8 cellular contexts compared by ENCODE assay signal in the genomic region with DNA sequence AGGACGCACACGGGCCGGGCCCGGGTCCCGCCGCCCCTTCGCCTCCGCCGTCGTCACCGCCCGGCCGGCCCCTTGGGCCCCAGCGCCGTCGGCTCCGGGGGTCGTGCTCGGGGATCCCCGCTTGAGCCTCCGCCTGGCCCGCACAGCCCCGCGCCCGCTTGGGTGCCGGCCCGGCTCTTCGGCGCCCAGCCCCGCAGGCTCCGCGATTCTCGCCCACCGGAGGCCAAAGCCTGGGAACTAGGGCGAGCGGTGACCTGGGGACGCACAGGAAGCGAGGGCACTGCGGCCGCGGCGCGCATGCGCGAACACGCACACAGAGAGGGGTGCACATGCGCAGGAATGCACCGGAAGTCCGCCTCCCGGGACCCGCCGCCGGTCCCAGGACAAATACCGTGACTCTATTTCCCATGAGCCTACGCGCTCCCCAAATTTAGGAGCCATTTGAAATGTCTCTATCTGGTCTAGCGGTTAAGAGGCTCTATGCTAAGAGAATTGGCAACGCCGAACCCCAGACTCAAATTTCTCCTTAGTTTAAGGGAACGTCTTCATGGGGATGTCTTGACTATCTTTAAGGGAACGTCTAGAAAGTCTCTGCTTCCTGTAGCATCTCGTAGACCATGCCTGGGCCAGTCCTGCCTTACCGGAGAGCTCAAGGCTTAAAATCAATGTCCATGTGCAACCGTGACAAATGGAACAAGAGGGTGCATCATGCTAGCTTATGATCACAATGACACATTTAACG. TPM values are rescaled to one million over a fixed set of nuclear protein-coding genes. Genes with fewer than 3 reads are reported as not detected.
DNase-seq lines count a peak whose midpoint lies in the region; ATAC-seq and TF ChIP-seq lines count a peak whose summit lies in the region.

Gene ZNF12, minus strand, starts transcription at position 282 of the 742 bp plus-strand sequence. CDS start 1,774 bp downstream, outside the sequence.

- H3K4me1 Mint-ChIP-seq in activated naive CD8-positive, alpha-beta T cell (ENCODE audit: low read depth), result peaks cover 34% of the 10 kb centered on the region
- peaks cover 14% of the 10 kb centered on the region for H3K4me1 Mint-ChIP-seq in glutamatergic neuron (ENCODE audit: low read depth, unreplicated experiment)

- TF ChIP-seq POLR2A in testis (IDR thresholded peaks at IDR 0.05), result no peak

- intact Hi-C loops in testis (cut with DNase I; ENCODE audit: low total_unique reads), result no loop called here

- H2AFZ ChIP-seq in osteoblast (ENCODE audit: low read length), result peak within 1 kb of the TSS; percentile 98

- peak; percentile 88 for ATAC-seq in HG02678 (IDR thresholded peaks at IDR 0.05; ENCODE audit: unreplicated experiment)

- 1 to 4% methylated on average over 19 to 55 of the region's 65 CpGs for WGBS in testis, 2 donors

- peak; percentile 86 for DNase-seq in GM12864 (ENCODE audit: low read depth)
- DNase-seq in NCI-H1105 treated with DMSO at 0.1 percent for 48 hours (lab: John Stamatoyannopoulos, UW), result peak; percentile 92
- peak; percentile 92 for DNase-seq in SKM-1 treated with dmso at 0.1 percent for 144 hours (lab: John Stamatoyannopoulos, UW; ENCODE audit: unreplicated experiment)
- peak; percentile 97 for DNase-seq in glutamatergic neuron
- peak; percentile 99 for DNase-seq in osteoblast (ENCODE audit: insufficient read length, low spot score, missing footprints)
- peak; percentile 96 for DNase-seq in testis

- H3K9me3 Mint-ChIP-seq in activated naive CD8-positive, alpha-beta T cell (ENCODE audit: low read depth), result peaks cover 8% of the 10 kb centered on the region
- peaks cover 8% of the 10 kb centered on the region for H3K9me3 Mint-ChIP-seq in glutamatergic neuron (ENCODE audit: unreplicated experiment)

- H3K27me3 Mint-ChIP-seq in activated naive CD8-positive, alpha-beta T cell, result peaks cover 2% of the 10 kb centered on the region
- peaks cover 8% of the 10 kb centered on the region for H3K27me3 Mint-ChIP-seq in glutamatergic neuron (ENCODE audit: unreplicated experiment)

- H3K4me3 Mint-ChIP-seq in activated naive CD8-positive, alpha-beta T cell, result peak within 1 kb of the TSS; percentile 97
- H3K4me3 Mint-ChIP-seq in glutamatergic neuron (ENCODE audit: unreplicated experiment), result peak within 1 kb of the TSS; percentile 96

- H3K27me3 ChIP-seq in osteoblast (ENCODE audit: insufficient read depth, low read length) (peaks cover 4% of the 10 kb centered on the region), testis (no peaks in the 10 kb centered on the region)

- H3K27ac ChIP-seq in osteoblast (ENCODE audit: low read depth, low read length) (peak within 1 kb of the TSS; percentile 83), testis (peak within 1 kb of the TSS; percentile 51 to 89)

- peaks cover 23% of the 10 kb centered on the region for H4K20me1 ChIP-seq in osteoblast (ENCODE audit: insufficient read depth, low read length)

- H3K36me3 Mint-ChIP-seq in activated naive CD8-positive, alpha-beta T cell, result peaks cover 22% of the 10 kb centered on the region
- peaks cover 21% of the 10 kb centered on the region for H3K36me3 Mint-ChIP-seq in glutamatergic neuron (ENCODE audit: unreplicated experiment)

- H3K9me3 ChIP-seq in osteoblast (ENCODE audit: low read depth, low read length) (peaks cover 11% of the 10 kb centered on the region), testis (no peaks in the 10 kb centered on the region)

- H3K36me3 ChIP-seq in osteoblast (ENCODE audit: insufficient read depth, low read length), result peaks cover 25% of the 10 kb centered on the region
- no peaks in the 10 kb centered on the region for H3K36me3 ChIP-seq in testis (ENCODE audit: low read depth, missing control alignments)

- peak within 1 kb of the TSS; percentile 93 for H3K4me2 ChIP-seq in osteoblast (ENCODE audit: insufficient read depth, low read length)

- H3K4me1 ChIP-seq in osteoblast (ENCODE audit: insufficient read depth, low read length) (peaks cover 4% of the 10 kb centered on the region), testis (peaks cover 10% of the 10 kb centered on the region)

- peaks cover 46% of the 10 kb centered on the region for H3K79me2 ChIP-seq in osteoblast (ENCODE audit: insufficient read depth, low read length)

- TF ChIP-seq CTCF in GM12864 (IDR thresholded peaks at IDR 0.05; ENCODE audit: low read depth, low read length, missing control alignments) (no peak), glutamatergic neuron (IDR thresholded peaks at IDR 0.05; ENCODE audit: partially characterized antibody, unreplicated experiment) (no peak), osteoblast (IDR thresholded peaks at IDR 0.05; ENCODE audit: extremely low read depth, low read depth, low read length) (no peak), testis (IDR thresholded peaks at IDR 0.05) (peak in 1 of 3 experiments; percentile 2)

- H3K4me3 ChIP-seq in GM12864 (ENCODE audit: low read depth, low read length), result peak within 1 kb of the TSS; percentile 97
- H3K4me3 ChIP-seq in osteoblast (ENCODE audit: insufficient read depth, low read length), result peak within 1 kb of the TSS; percentile 83
- H3K4me3 ChIP-seq in testis, result peak within 1 kb of the TSS; percentile 91 to 98

- H3K27ac Mint-ChIP-seq in activated naive CD8-positive, alpha-beta T cell, result peak within 1 kb of the TSS; percentile 92
- peak within 1 kb of the TSS; percentile 82 for H3K27ac Mint-ChIP-seq in glutamatergic neuron (ENCODE audit: unreplicated experiment)

RNA-seq across cellular contexts. Expression of gene ZNF12, which starts in this region (rescaled TPM):
- total RNA-seq in glutamatergic neuron (ENCODE audit: unreplicated experiment) (19.6 TPM), osteoblast (20.9 and 22.8 TPM in 2 replicates), testis (10 to 100 TPM; 15.5 to 18.0 TPM)
- polyA plus RNA-seq in testis (ENCODE audit: insufficient read depth, low read depth, low replicate concordance), result 10.3 TPM

Comparison
In these comparisons a context has a peak if more than half of its experiments do, and no peak if none do; other contexts are left out.
1. Peak in every context shown above with its lines: DNase-seq, ATAC-seq, H3K4me3 ChIP-seq and H3K27ac ChIP-seq.